ENCODE assay signal across 1 cellular context in genomic region chr4:17447675-17448298, GRCh38.
TF ChIP-seq lines count a peak whose summit lies in the region.

No MANE protein-coding gene starts in this region.

TF ChIP-seq in SK-N-SH treated with all-trans-retinoic acid at 6 μM for 48 hours, 23 proteins besides CTCF, POLR2A, EP300 and RAD21 (continued from another document):
- TF ChIP-seq CSRNP3 (CRISPR knock-in tag; IDR thresholded peaks at IDR 0.05) (no peak), TSHZ2 (CRISPR knock-in tag; IDR thresholded peaks at IDR 0.05) (no peak), ZNF8 (CRISPR knock-in tag; IDR thresholded peaks at IDR 0.05) (no peak), POU6F1 (CRISPR knock-in tag; IDR thresholded peaks at IDR 0.05; ENCODE audit: borderline replicate concordance, low read depth) (no peak), SNAI2 (CRISPR knock-in tag; IDR thresholded peaks at IDR 0.05) (no peak), TCF4 (CRISPR knock-in tag; IDR thresholded peaks at IDR 0.05; ENCODE audit: borderline replicate concordance) (no peak), ESRRG (CRISPR knock-in tag; IDR thresholded peaks at IDR 0.05) (no peak), OSR1 (CRISPR knock-in tag; IDR thresholded peaks at IDR 0.05) (no peak), ISL1 (CRISPR knock-in tag; IDR thresholded peaks at IDR 0.05) (no peak)
TF ChIP-seq in SK-N-SH treated with all-trans-retinoic acid at 6 μM for 48 hours: peak in this region for 0.
